In genomic region chr1:213650603-213651002, GRCh38 we compare ENCODE assay signal across 1 cellular context.
A peak's percentile ranks its signal among the peaks of the same experiment; 100 is the strongest.
TF ChIP-seq lines count a peak whose summit lies in the region.

No MANE protein-coding gene starts in this region.

TF ChIP-seq in HepG2, 621 proteins besides CTCF, POLR2A, EP300 and RAD21 (continued from another document and continues in another):
- TF ChIP-seq ZNF691 (CRISPR knock-in tag; IDR thresholded peaks at IDR 0.05; ENCODE audit: borderline replicate concordance, low read depth) (no peak), MYC (CRISPR knock-in tag; IDR thresholded peaks at IDR 0.05; ENCODE audit: borderline replicate concordance) (no peak), MLXIP (CRISPR knock-in tag; IDR thresholded peaks at IDR 0.05; ENCODE audit: borderline replicate concordance) (no peak), TEAD2 (CRISPR knock-in tag; IDR thresholded peaks at IDR 0.05) (no peak), ZC3H13 (CRISPR knock-in tag; IDR thresholded peaks at IDR 0.05) (no peak), ZMYM4 (CRISPR knock-in tag; IDR thresholded peaks at IDR 0.05) (peak; percentile 78), ATF6 (CRISPR knock-in tag; conservative IDR thresholded peaks at IDR 0.05) (no peak), DZIP1 (CRISPR knock-in tag; IDR thresholded peaks at IDR 0.05) (no peak), ZNF335 (CRISPR knock-in tag; IDR thresholded peaks at IDR 0.05) (no peak), ZNF160 (CRISPR knock-in tag; IDR thresholded peaks at IDR 0.05) (no peak), TOPORS (CRISPR knock-in tag; IDR thresholded peaks at IDR 0.05) (no peak), ZNF776 (CRISPR knock-in tag; IDR thresholded peaks at IDR 0.05) (no peak), GLMP (CRISPR knock-in tag; IDR thresholded peaks at IDR 0.05; ENCODE audit: borderline replicate concordance) (no peak), NR1H2 (CRISPR knock-in tag; IDR thresholded peaks at IDR 0.05; ENCODE audit: borderline replicate concordance, low read depth) (no peak), ZFP41 (CRISPR knock-in tag; IDR thresholded peaks at IDR 0.05; ENCODE audit: borderline replicate concordance) (no peak), SETDB1 (CRISPR knock-in tag; IDR thresholded peaks at IDR 0.05; ENCODE audit: borderline replicate concordance) (no peak), MEIS2 (CRISPR knock-in tag; IDR thresholded peaks at IDR 0.05) (no peak), ZFAT (CRISPR knock-in tag; conservative IDR thresholded peaks at IDR 0.05) (no peak), TCF7 (IDR thresholded peaks at IDR 0.05; ENCODE audit: low read depth) (no peak), ZNF441 (CRISPR knock-in tag; IDR thresholded peaks at IDR 0.05; ENCODE audit: borderline replicate concordance) (no peak), KLF13 (CRISPR knock-in tag; IDR thresholded peaks at IDR 0.05) (no peak), MAX (IDR thresholded peaks at IDR 0.05) (no peak), RAD51 (IDR thresholded peaks at IDR 0.05; ENCODE audit: borderline replicate concordance) (no peak), CENPBD1 (CRISPR knock-in tag; IDR thresholded peaks at IDR 0.05; ENCODE audit: borderline replicate concordance, low read depth) (no peak), NR3C1 (CRISPR knock-in tag; IDR thresholded peaks at IDR 0.05) (no peak), MIXL1 (CRISPR knock-in tag; IDR thresholded peaks at IDR 0.05) (peak; percentile 57; the same call in 1 of the 2 replicates), SPEN (CRISPR knock-in tag; IDR thresholded peaks at IDR 0.05; ENCODE audit: low read depth) (no peak), ZEB1 (IDR thresholded peaks at IDR 0.05; ENCODE audit: insufficient replicate concordance, low read depth) (peak; percentile 32), FOXP1 (IDR thresholded peaks at IDR 0.05) (no peak), FOXP1 (CRISPR knock-in tag; IDR thresholded peaks at IDR 0.05) (peak; percentile 48; the same call in 1 of the 2 replicates), MTERF4 (CRISPR knock-in tag; IDR thresholded peaks at IDR 0.05) (no peak), IRX3 (CRISPR knock-in tag; IDR thresholded peaks at IDR 0.05; ENCODE audit: borderline replicate concordance, low read depth) (no peak), ZNF367 (CRISPR knock-in tag; IDR thresholded peaks at IDR 0.05; ENCODE audit: borderline replicate concordance) (no peak), TBX2 (CRISPR knock-in tag; IDR thresholded peaks at IDR 0.05; ENCODE audit: borderline replicate concordance) (no peak), TEAD3 (CRISPR knock-in tag; optimal IDR thresholded peaks at IDR 0.05; ENCODE audit: borderline replicate concordance) (no peak), HMG20A (CRISPR knock-in tag; IDR thresholded peaks at IDR 0.05; ENCODE audit: borderline replicate concordance) (no peak), BRF2 (CRISPR knock-in tag; IDR thresholded peaks at IDR 0.05) (no peak), ZNF282 (IDR thresholded peaks at IDR 0.05; ENCODE audit: partially characterized antibody) (no peak), SMARCC2 (IDR thresholded peaks at IDR 0.05) (no peak), ZNF431 (CRISPR knock-in tag; IDR thresholded peaks at IDR 0.05; ENCODE audit: borderline replicate concordance, low read depth) (no peak), ZNF710 (CRISPR knock-in tag; IDR thresholded peaks at IDR 0.05; ENCODE audit: borderline replicate concordance) (no peak), IRF9 (CRISPR knock-in tag; IDR thresholded peaks at IDR 0.05; ENCODE audit: borderline replicate concordance) (no peak), TIGD3 (CRISPR knock-in tag; IDR thresholded peaks at IDR 0.05; ENCODE audit: borderline replicate concordance) (no peak)
